8 cellular contexts compared by ENCODE assay signal in genomic region chr1:196558424-196558823, GRCh38. TPM values are rescaled to one million over a fixed set of nuclear protein-coding genes. Genes with fewer than 3 reads are reported as not detected.
DNase-seq lines count a peak whose midpoint lies in the region; ATAC-seq, FAIRE-seq and TF ChIP-seq lines count a peak whose summit lies in the region.

No MANE protein-coding gene starts in this region.

- TF ChIP-seq CTCF in AG09319 (IDR thresholded peaks at IDR 0.05; ENCODE audit: low read depth, low read length): no peak
- TF ChIP-seq CTCF in kidney (IDR thresholded peaks at IDR 0.05; ENCODE audit: borderline replicate concordance, extremely low read depth, insufficient read depth): no peak

- ATAC-seq in HG02943 (IDR thresholded peaks at IDR 0.05; ENCODE audit: low read depth, unreplicated experiment): peak; percentile 85

- no peak overlapping the region for H3K27ac ChIP-seq in kidney (ENCODE audit: low read depth in 2 of 2, low read length in 2 of 2)

- DNase-seq in AG09319 (ENCODE audit: extremely low read depth, low read depth) (peak; percentile 49), adipocyte (ENCODE audit: low read depth) (peak; percentile 82), kidney (no peak), T1000 (lab: John Stamatoyannopoulos, UW) (no peak), NCI-H2081 (lab: John Stamatoyannopoulos, UW) (no peak), KG1 (lab: John Stamatoyannopoulos, UW) (no peak), germinal center (ENCODE audit: low spot score) (no peak)

- FAIRE-seq in kidney (lab: Jason Lieb, UNC): peak; percentile 49

- intact Hi-C loops in kidney (cut with DNase I): no loop called here

- H3K36me3 ChIP-seq in adipocyte (ENCODE audit: control insufficient read depth, insufficient read depth, low read length, severe bottlenecking) (no peaks in the 10 kb centered on the region), kidney (ENCODE audit: control insufficient read depth in 1 of 2, insufficient read depth in 2 of 2, low read length in 2 of 2) (no peaks in the 10 kb centered on the region)

- H3K4me3 ChIP-seq in adipocyte (ENCODE audit: low read length): peak overlapping the region; percentile 81
- peak overlapping the region in 1 of 2 donors; percentile 31 for H3K4me3 ChIP-seq in kidney (ENCODE audit: low read length in 2 of 2)

- H3K9ac ChIP-seq in adipocyte (ENCODE audit: low read length): peak overlapping the region; percentile 60
- no peak overlapping the region for H3K9ac ChIP-seq in kidney (ENCODE audit: low read length in 2 of 2)

- H3K4me1 ChIP-seq in adipocyte (ENCODE audit: control insufficient read depth, insufficient read depth, low read length) (peaks cover 16% of the 10 kb centered on the region), kidney (ENCODE audit: control insufficient read depth in 1 of 2, insufficient read depth in 1 of 2, low read depth in 1 of 2, low read length in 2 of 2) (no peaks in the 10 kb centered on the region)

- peaks cover 3% of the 10 kb centered on the region for H3K9me3 ChIP-seq in adipocyte (ENCODE audit: control insufficient read depth, low read length)
- H3K9me3 ChIP-seq in kidney (ENCODE audit: control insufficient read depth in 1 of 2, low read length in 2 of 2): peaks cover 0 to under 1% of the 10 kb centered on the region in 2 donors

- H3K27me3 ChIP-seq in adipocyte (replicated peaks; ENCODE audit: control insufficient read depth, insufficient read depth, low read length): no peaks in the 10 kb centered on the region

RNA-seq across cellular contexts. Expression of gene KCNT2, which starts 49.8 kb away (rescaled TPM):
- total RNA-seq in kidney: 6.3 TPM
- 0.39 TPM for polyA plus RNA-seq in kidney (ENCODE audit: insufficient read depth, low read depth, low replicate concordance)

Comparison
In these comparisons a context has a peak if more than half of its experiments do, and no peak if none do; other contexts are left out.
1. DNase-seq: peak in AG09319 (single experiment) and adipocyte (single experiment); none in kidney (single experiment), T1000 (single experiment), NCI-H2081 (0 of 2), KG1 (single experiment) and germinal center (single experiment).